In the genomic region with DNA sequence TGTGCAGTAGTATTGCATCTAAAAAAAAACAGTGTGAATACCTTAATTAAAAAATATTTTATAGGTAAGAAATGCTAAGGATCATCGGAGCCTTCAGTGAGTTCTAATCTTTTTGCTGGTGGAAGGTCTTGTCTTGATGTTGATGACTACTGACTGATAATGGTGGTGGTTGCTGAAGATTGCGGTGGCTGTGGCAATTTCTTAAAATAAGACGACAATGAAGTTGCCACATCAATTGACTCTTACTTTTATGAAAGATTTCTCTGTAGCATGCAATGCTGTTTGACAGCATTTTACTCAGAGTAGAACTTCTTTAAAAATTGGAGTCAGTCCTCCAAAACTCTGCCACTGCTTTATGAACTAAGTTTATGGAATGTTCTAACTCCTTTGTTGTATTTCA, we compare ENCODE assay signal across 23 cellular contexts.
"Had no signal": no experiment of that assay in that cellular context is flagged by ENCODE, and none has a peak within 500 bp of the region (broad histone marks: within the 10 kb centered on the region; RNA-seq: fewer than 3 reads in every experiment).

No MANE protein-coding gene starts in this region.

- H3K27ac ChIP-seq: esophagus muscularis mucosa, gastroesophageal sphincter, heart left ventricle, neural progenitor cell, prostate gland, right atrium auricular region, tibial nerve, uterus had no signal

- H3K27me3 Mint-ChIP-seq: activated CD4-positive, alpha-beta memory T cell treated with anti-CD3 and anti-CD28 coated beads for 36 hours; dendritic cell treated with granulocyte-macrophage colony-stimulating factor and Interleukin-4, amounts not matched to agents 40 ng/mL and 50 ng/mL, for 4 days had no signal

- DNase-seq: activated CD4-positive, alpha-beta memory T cell treated with anti-CD3 and anti-CD28 coated beads for 36 hours; activated CD8-positive, alpha-beta memory T cell treated with anti-CD3 and anti-CD28 coated beads, Interleukin-2, amount 50 U/mL, for 4 hours; effector memory CD4-positive, alpha-beta T cell; heart left ventricle; kidney; stimulated activated CD4-positive, alpha-beta T cell treated with anti-CD3 and anti-CD28 coated beads, Interleukin-12 subunit alpha, Interleukin-12 subunit beta, amount 100 ng/mL, for 4 hours; stimulated activated CD4-positive, alpha-beta T cell treated with anti-CD3 and anti-CD28 coated beads, Interleukin-1b, Interleukin-23, amount 100 ng/mL, for 48 hours; stimulated activated CD8-positive, alpha-beta memory T cell treated with anti-CD3 and anti-CD28 coated beads, Interleukin-4, amount 100 ng/mL, for 48 hours; stimulated activated naive CD4-positive, alpha-beta T cell treated with Interleukin-2 at 50 U/mL for 16 hours; T-helper 1 cell; uterus had no signal

- H3K9ac ChIP-seq: neural progenitor cell had no signal

- H3K4me3 ChIP-seq: esophagus muscularis mucosa, gastroesophageal sphincter, heart left ventricle, neural progenitor cell, prostate gland, right atrium auricular region, tibial nerve, uterus had no signal

- H3K4me1 Mint-ChIP-seq: neural progenitor cell had no signal

- H3K27me3 ChIP-seq: esophagus muscularis mucosa, gastroesophageal sphincter, heart left ventricle, neural progenitor cell, right atrium auricular region, tibial nerve, uterus had no signal

- H3K9me3 ChIP-seq: esophagus muscularis mucosa, gastroesophageal sphincter, heart left ventricle, prostate gland, right atrium auricular region, tibial nerve, uterus had no signal

- ATAC-seq: gastroesophageal sphincter, heart left ventricle, left lobe of liver, SK-N-SH treated with all-trans-retinoic acid at 6 μM for 48 hours had no signal

- H3K36me3 ChIP-seq: neural progenitor cell, prostate gland had no signal

- H2AFZ ChIP-seq: neural progenitor cell had no signal

- H3K4me1 ChIP-seq: gastroesophageal sphincter, neural progenitor cell, prostate gland, tibial nerve, uterus had no signal

- H3K4me3 Mint-ChIP-seq: activated CD4-positive, alpha-beta memory T cell treated with anti-CD3 and anti-CD28 coated beads for 36 hours; activated T-helper 1 cell treated with anti-CD3 and anti-CD28 coated beads, Interleukin-12 subunit alpha, Interleukin-12 subunit beta, Interleukin-2, Interleukin-4 antibody, amounts not matched to agents 30 ng/mL and 10 ng/mL and 1 ng/mL, durations not matched to agents 14 hours and 24 hours and 36 hours; dendritic cell treated with granulocyte-macrophage colony-stimulating factor and Interleukin-4, amounts not matched to agents 40 ng/mL and 50 ng/mL, for 4 days; mesothelial cell of epicardium; neural progenitor cell had no signal

- H3K27ac Mint-ChIP-seq: dendritic cell treated with granulocyte-macrophage colony-stimulating factor and Interleukin-4, amounts not matched to agents 40 ng/mL and 50 ng/mL, for 4 days; mesothelial cell of epicardium; neural progenitor cell had no signal

- H3K4me2 ChIP-seq: neural progenitor cell had no signal

- FAIRE-seq: endothelial cell of umbilical vein, kidney had no signal

- H3K9me3 Mint-ChIP-seq: activated CD4-positive, alpha-beta memory T cell treated with anti-CD3 and anti-CD28 coated beads for 36 hours; activated T-helper 1 cell treated with anti-CD3 and anti-CD28 coated beads, Interleukin-12 subunit alpha, Interleukin-12 subunit beta, Interleukin-2, Interleukin-4 antibody, amounts not matched to agents 30 ng/mL and 10 ng/mL and 1 ng/mL, durations not matched to agents 14 hours and 24 hours and 36 hours; dendritic cell treated with granulocyte-macrophage colony-stimulating factor and Interleukin-4, amounts not matched to agents 40 ng/mL and 50 ng/mL, for 4 days; neural progenitor cell had no signal
